11 cellular contexts compared by ENCODE assay signal in genomic region chr9:129895376-129896268, GRCh38.
DNase-seq lines count a peak whose midpoint lies in the region; ATAC-seq and TF ChIP-seq lines count a peak whose summit lies in the region.
"Had no signal": no experiment of that assay in that cellular context is flagged by ENCODE, and none has a peak within 500 bp of the region (broad histone marks: within the 10 kb centered on the region; RNA-seq: fewer than 3 reads in every experiment).

No MANE protein-coding gene starts in this region.

- peaks cover 8% of the 10 kb centered on the region for H3K4me1 ChIP-seq in left ventricle myocardium inferior
- peaks cover 12% of the 10 kb centered on the region for H3K4me1 ChIP-seq in testis

- H3K4me3 ChIP-seq in left ventricle myocardium inferior, result no peak overlapping the region
- no peak overlapping the region for H3K4me3 ChIP-seq in testis
- H3K4me3 ChIP-seq: vagina had no signal

- peaks cover 65% of the 10 kb centered on the region for H3K4me1 Mint-ChIP-seq in activated CD8-positive, alpha-beta T cell treated with anti-CD3 and anti-CD28 coated beads for 36 hours (ENCODE audit: low read depth)

- peaks cover 4% of the 10 kb centered on the region for H3K9me3 Mint-ChIP-seq in activated CD8-positive, alpha-beta T cell treated with anti-CD3 and anti-CD28 coated beads for 36 hours
- H3K9me3 Mint-ChIP-seq: nephron had no signal

- H3K27ac Mint-ChIP-seq in activated CD8-positive, alpha-beta T cell treated with anti-CD3 and anti-CD28 coated beads for 36 hours, result peak overlapping the region; percentile 99
- H3K27ac Mint-ChIP-seq: nephron had no signal

- H3K27ac ChIP-seq in left ventricle myocardium inferior (replicated peaks) (no peak overlapping the region), testis (no peak overlapping the region)
- H3K27ac ChIP-seq: vagina had no signal

- POLR2A ChIA-PET in activated CD8-positive, alpha-beta T cell treated with anti-CD3 and anti-CD28 coated beads for 36 hours (lab: Charles Lee), result interaction anchor here (0.9 to 5.2 kb wide), 5 partner anchors 10 to 144 kb away, joined by 3 to 27 read pairs (median 8); no protein-coding TSS in a partner anchor

- H3K9me3 ChIP-seq in left ventricle myocardium inferior (replicated peaks) (no peaks in the 10 kb centered on the region), testis (no peaks in the 10 kb centered on the region)
- H3K9me3 ChIP-seq: vagina had no signal

- H3K27me3 ChIP-seq in left ventricle myocardium inferior (ENCODE audit: low read depth), result no peaks in the 10 kb centered on the region
- no peaks in the 10 kb centered on the region for H3K27me3 ChIP-seq in testis
- H3K27me3 ChIP-seq: vagina had no signal

- WGBS in testis, 2 donors, result 71 to 80% methylated on average over 17 of the region's 17 CpGs

- CTCF ChIA-PET in activated CD8-positive, alpha-beta T cell treated with anti-CD3 and anti-CD28 coated beads for 36 hours (lab: Charles Lee), result interaction anchor here (1.1 to 2.4 kb wide), 4 partner anchors 9 to 38 kb away, joined by 3 to 10 read pairs (median 4); no protein-coding TSS in a partner anchor

- peak; percentile 19 for DNase-seq in cardiac septum (ENCODE audit: low spot score)
- DNase-seq in left ventricle myocardium inferior, result no peak
- peak; percentile 74 for DNase-seq in activated CD8-positive, alpha-beta T cell treated with anti-CD3 and anti-CD28 coated beads for 36 hours
- DNase-seq in effector CD8-positive, alpha-beta T cell (lab: John Stamatoyannopoulos, UW), result peak; percentile 25
- peak; percentile 59 for DNase-seq in testis
- no peak for DNase-seq in NCI-H524 treated with DMSO at 0.1 percent for 48 hours (lab: John Stamatoyannopoulos, UW)
- DNase-seq in NCI-H1436 (lab: John Stamatoyannopoulos, UW), result no peak
- no peak for DNase-seq in A172 (ENCODE audit: low spot score)
- DNase-seq: NCI-H2107 had no signal

- intact Hi-C loops in cardiac septum (cut with DNase I) (no loop called here), left ventricle myocardium inferior (cut with micrococcal nuclease) (no loop called here), testis (cut with DNase I; ENCODE audit: low total_unique reads) (no loop called here)
- intact Hi-C loops in activated CD8-positive, alpha-beta T cell treated with anti-CD3 and anti-CD28 coated beads for 36 hours (cut with micrococcal nuclease), result no loop called here

- peak overlapping the region; percentile 2 for H3K4me3 Mint-ChIP-seq in activated CD8-positive, alpha-beta T cell treated with anti-CD3 and anti-CD28 coated beads for 36 hours
- H3K4me3 Mint-ChIP-seq: nephron had no signal

- TF ChIP-seq CTCF in left ventricle myocardium inferior (IDR thresholded peaks at IDR 0.05; ENCODE audit: borderline replicate concordance) (no peak), testis (IDR thresholded peaks at IDR 0.05) (no peak)
- TF ChIP-seq CTCF in activated CD8-positive, alpha-beta T cell treated with anti-CD3 and anti-CD28 coated beads for 36 hours (IDR thresholded peaks at IDR 0.05), result no peak

- ATAC-seq in activated CD8-positive, alpha-beta T cell treated with anti-CD3 and anti-CD28 coated beads for 36 hours, result peak; percentile 6

- H3K27me3 Mint-ChIP-seq in activated CD8-positive, alpha-beta T cell treated with anti-CD3 and anti-CD28 coated beads for 36 hours, result no peaks in the 10 kb centered on the region

- no peak for TF ChIP-seq POLR2A in testis (IDR thresholded peaks at IDR 0.05)

- peaks cover 90% of the 10 kb centered on the region for H3K36me3 Mint-ChIP-seq in activated CD8-positive, alpha-beta T cell treated with anti-CD3 and anti-CD28 coated beads for 36 hours (ENCODE audit: low read depth)

- peaks cover 41% of the 10 kb centered on the region for H3K36me3 ChIP-seq in left ventricle myocardium inferior
- no peaks in the 10 kb centered on the region for H3K36me3 ChIP-seq in testis (ENCODE audit: low read depth, missing control alignments)

Comparison
In these comparisons a context has a peak if more than half of its experiments do, and no peak if none do; other contexts are left out.
1. DNase-seq: peak in cardiac septum (single experiment), activated CD8-positive, alpha-beta T cell treated with anti-CD3 and anti-CD28 coated beads for 36 hours (single experiment), effector CD8-positive, alpha-beta T cell (single experiment) and testis (single experiment); none in left ventricle myocardium inferior (single experiment), NCI-H524 treated with DMSO at 0.1 percent for 48 hours (single experiment), NCI-H1436 (single experiment) and A172 (single experiment).